ENCODE assay signal across 21 cellular contexts in the genomic region with DNA sequence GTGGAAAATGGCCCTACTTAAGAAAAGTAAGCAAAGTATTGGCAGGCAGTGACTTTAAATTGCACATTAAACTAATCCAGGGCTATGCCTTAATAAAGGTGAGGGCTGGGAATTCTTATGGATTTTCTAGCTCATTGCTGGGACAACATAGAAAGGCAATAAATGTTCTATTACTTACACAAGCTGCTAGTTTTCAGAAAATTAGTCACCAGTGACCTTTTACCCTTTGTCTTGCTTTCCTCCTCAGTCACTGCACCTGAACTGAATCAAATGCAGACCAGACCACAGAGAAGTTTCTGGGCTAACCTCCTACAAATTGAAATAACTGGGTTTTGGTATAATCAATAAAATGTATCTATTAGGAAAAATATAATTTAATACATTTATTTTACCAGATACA.
"Had no signal": no experiment of that assay in that cellular context is flagged by ENCODE, and none has a peak within 500 bp of the region (broad histone marks: within the 10 kb centered on the region; RNA-seq: fewer than 3 reads in every experiment).

No MANE protein-coding gene starts in this region.

- H3K36me3 ChIP-seq: heart right ventricle, lower lobe of right lung, right atrium auricular region, transverse colon had no signal

- FAIRE-seq: bronchial epithelial cell, endometrium had no signal

- H3K9me3 ChIP-seq: lower lobe of right lung, right atrium auricular region, transverse colon had no signal

- ATAC-seq: activated CD4-positive, alpha-beta T cell treated with anti-CD3 and anti-CD28 coated beads for 36 hours; activated CD8-positive, alpha-beta T cell treated with anti-CD3 and anti-CD28 coated beads for 36 hours; activated T-cell treated with anti-CD3 and anti-CD28 coated beads, Interleukin-2, amount 50 U/mL, for 72 hours; heart right ventricle; lower lobe of right lung; naive thymus-derived CD4-positive, alpha-beta T cell; stimulated activated effector memory CD8-positive, alpha-beta T cell treated with anti-CD3 and anti-CD28 coated beads, Interleukin-12 subunit alpha, Interleukin-12 subunit beta, amount 100 ng/mL, for 72 hours had no signal

- H3K27me3 ChIP-seq: dorsolateral prefrontal cortex, heart right ventricle, right atrium auricular region, transverse colon had no signal

- H3K4me3 ChIP-seq: dorsolateral prefrontal cortex, heart right ventricle, lower lobe of right lung, right atrium auricular region, skin epidermis, transverse colon had no signal

- H3K27ac ChIP-seq: dorsolateral prefrontal cortex, heart right ventricle, lower lobe of right lung, parathyroid adenoma, right atrium auricular region, skin epidermis, transverse colon, VCaP had no signal

- H3K4me1 ChIP-seq: heart right ventricle, lower lobe of right lung, parathyroid adenoma, right atrium auricular region had no signal

- DNase-seq: activated CD4-positive, alpha-beta T cell treated with anti-CD3 and anti-CD28 coated beads for 36 hours; activated CD8-positive, alpha-beta memory T cell treated with anti-CD3 and anti-CD28 coated beads, Interleukin-2, amount 50 U/mL, for 4 hours; activated CD8-positive, alpha-beta T cell treated with anti-CD3 and anti-CD28 coated beads for 36 hours; activated gamma-delta T cell treated with Interleukin-2 at 50 U/mL for 16 hours; activated naive CD8-positive, alpha-beta T cell treated with anti-CD3 and anti-CD28 coated beads for 36 hours; activated T-cell treated with anti-CD3 and anti-CD28 coated beads, Interleukin-2, amount 50 U/mL, for 72 hours; anterior cingulate cortex; dorsolateral prefrontal cortex; foreskin melanocyte; heart right ventricle; lower lobe of right lung; naive thymus-derived CD4-positive, alpha-beta T cell; T1000; transverse colon had no signal

- H3K9ac ChIP-seq: parathyroid adenoma had no signal

- H2AFZ ChIP-seq: parathyroid adenoma had no signal

- H3K79me2 ChIP-seq: parathyroid adenoma had no signal
